Comparison of ENCODE assay signal across 9 cellular contexts in genomic region chr1:235128453-235129328, GRCh38. TPM values are rescaled to one million over a fixed set of nuclear protein-coding genes. Genes with fewer than 3 reads are reported as not detected.
A peak's percentile ranks its signal among the peaks of the same experiment; 100 is the strongest.
DNase-seq lines count a peak whose midpoint lies in the region; ATAC-seq, FAIRE-seq and TF ChIP-seq lines count a peak whose summit lies in the region.
"Had no signal": no experiment of that assay in that cellular context is flagged by ENCODE, and none has a peak within 500 bp of the region (broad histone marks: within the 10 kb centered on the region; RNA-seq: fewer than 3 reads in every experiment).

Gene TOMM20 (minus strand): TSS chr1:235128837. CDS start chr1:235128715, 122 bp downstream.

- intact Hi-C loops in body of pancreas (cut with DNase I): no loop called here

- H3K27me3 ChIP-seq in body of pancreas (no peaks in the 10 kb centered on the region), iPS DF 6.9 (ENCODE audit: control insufficient read depth, insufficient read depth, low read length) (no peaks in the 10 kb centered on the region)

- H3K27ac ChIP-seq in 22Rv1: peak within 1 kb of the TSS; percentile 77
- H3K27ac ChIP-seq in body of pancreas: peak within 1 kb of the TSS; percentile 55 to 92 (median 80)
- H3K27ac ChIP-seq in iPS DF 6.9 (ENCODE audit: low read length): no peak within 1 kb of the TSS

- H3K4me3 ChIP-seq in body of pancreas (peak within 1 kb of the TSS; percentile 81 to 88), iPS DF 6.9 (ENCODE audit: low read length) (peak within 1 kb of the TSS; percentile 85), skeletal muscle cell (ENCODE audit: low read depth, low read length) (peak within 1 kb of the TSS; percentile 97)

- H3K9me3 ChIP-seq in body of pancreas (no peaks in the 10 kb centered on the region), iPS DF 6.9 (ENCODE audit: control insufficient read depth, insufficient read depth, low read length) (no peaks in the 10 kb centered on the region)

- H3K36me3 ChIP-seq in body of pancreas (replicated peaks in 1 of 2; ENCODE audit: insufficient read depth in 1 of 2, low read depth in 2 of 2): no peaks in the 10 kb centered on the region
- H3K36me3 ChIP-seq in iPS DF 6.9 (ENCODE audit: control insufficient read depth, insufficient read depth, low read length): peaks cover 3% of the 10 kb centered on the region; the same call in 1 of the 2 replicates

- ATAC-seq in GM18520 (IDR thresholded peaks at IDR 0.05; ENCODE audit: unreplicated experiment) (peak; percentile 89), HG03064 (IDR thresholded peaks at IDR 0.05; ENCODE audit: low read depth, unreplicated experiment) (peak; percentile 86), body of pancreas (peak; percentile 100)

- no peak for TF ChIP-seq CTCF in 22Rv1 (IDR thresholded peaks at IDR 0.05)
- TF ChIP-seq CTCF in body of pancreas (IDR thresholded peaks at IDR 0.05): no peak

- 1 to 3% methylated on average over 25 to 64 of the region's 67 CpGs for WGBS in body of pancreas, 2 donors
- WGBS in iPS DF 6.9 (ENCODE audit: insufficient coverage, insufficient read length): no CpG with 5 or more reads among the region's 67 CpGs

- H3K4me1 ChIP-seq in body of pancreas (peaks cover 20% of the 10 kb centered on the region), iPS DF 6.9 (ENCODE audit: control insufficient read depth, insufficient read depth, low read length) (no peaks in the 10 kb centered on the region)

- peak; percentile 69 to 91 (median 89) for TF ChIP-seq POLR2A in body of pancreas (IDR thresholded peaks at IDR 0.05)

- peak; percentile 98 for DNase-seq in NCI-H2107 treated with DMSO at 0.1 percent for 48 hours (lab: John Stamatoyannopoulos, UW; ENCODE audit: unreplicated experiment)
- DNase-seq in body of pancreas: peak; percentile 95 to 98 (median 98)
- DNase-seq in iPS DF 6.9 (ENCODE audit: low read depth, low spot score): peak; percentile 94
- peak; percentile 94 for DNase-seq in skeletal muscle cell (ENCODE audit: low read depth)

- peak; percentile 95 for FAIRE-seq in TTC549 (lab: Jason Lieb, UNC)
- FAIRE-seq: A204.1 had no signal

RNA-seq across cellular contexts. Expression of gene TOMM20, which starts in this region (rescaled TPM):
- 10 to 100 TPM; 54.7 to 75.2 TPM for total RNA-seq in body of pancreas
